Comparison of ENCODE assay signal across 2 cellular contexts in the genomic region with DNA sequence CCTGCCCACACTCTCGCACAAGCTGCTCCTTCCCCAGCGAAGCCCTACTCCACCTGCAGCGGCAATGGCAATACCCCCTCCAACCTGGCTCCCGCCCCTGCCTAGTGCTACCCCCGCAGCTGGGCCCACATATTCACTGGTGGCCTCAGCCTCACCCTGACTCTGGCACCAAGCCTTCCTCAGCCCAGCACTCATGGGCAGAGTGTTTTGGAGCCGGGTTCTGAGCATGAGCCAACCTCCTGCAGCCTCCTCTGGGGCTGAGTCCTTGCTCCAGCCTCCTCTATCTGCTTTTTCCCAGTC.
TF ChIP-seq lines count a peak whose summit lies in the region.

No MANE protein-coding gene starts in this region.

TF ChIP-seq in liver, 16 proteins besides CTCF, POLR2A, EP300 and RAD21 (continued from another document):
- no peak for TF ChIP-seq HNF4G (IDR thresholded peaks at IDR 0.05)
- no peak for TF ChIP-seq RXRA (IDR thresholded peaks at IDR 0.05)
- no peak for TF ChIP-seq FOXA1 (IDR thresholded peaks at IDR 0.05)
- TF ChIP-seq GABPA (IDR thresholded peaks at IDR 0.05 in 1 of 2, conservative IDR thresholded peaks at IDR 0.05 in 1 of 2), result no peak
- TF ChIP-seq EGR1 (IDR thresholded peaks at IDR 0.05; ENCODE audit: low read depth in 2 of 2), result no peak
- TF ChIP-seq, protein P1, sequence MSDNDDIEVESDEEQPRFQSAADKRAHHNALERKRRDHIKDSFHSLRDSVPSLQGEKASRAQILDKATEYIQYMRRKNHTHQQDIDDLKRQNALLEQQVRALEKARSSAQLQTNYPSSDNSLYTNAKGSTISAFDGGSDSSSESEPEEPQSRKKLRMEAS (IDR thresholded peaks at IDR 0.05), result no peak
- TF ChIP-seq, protein P2, sequence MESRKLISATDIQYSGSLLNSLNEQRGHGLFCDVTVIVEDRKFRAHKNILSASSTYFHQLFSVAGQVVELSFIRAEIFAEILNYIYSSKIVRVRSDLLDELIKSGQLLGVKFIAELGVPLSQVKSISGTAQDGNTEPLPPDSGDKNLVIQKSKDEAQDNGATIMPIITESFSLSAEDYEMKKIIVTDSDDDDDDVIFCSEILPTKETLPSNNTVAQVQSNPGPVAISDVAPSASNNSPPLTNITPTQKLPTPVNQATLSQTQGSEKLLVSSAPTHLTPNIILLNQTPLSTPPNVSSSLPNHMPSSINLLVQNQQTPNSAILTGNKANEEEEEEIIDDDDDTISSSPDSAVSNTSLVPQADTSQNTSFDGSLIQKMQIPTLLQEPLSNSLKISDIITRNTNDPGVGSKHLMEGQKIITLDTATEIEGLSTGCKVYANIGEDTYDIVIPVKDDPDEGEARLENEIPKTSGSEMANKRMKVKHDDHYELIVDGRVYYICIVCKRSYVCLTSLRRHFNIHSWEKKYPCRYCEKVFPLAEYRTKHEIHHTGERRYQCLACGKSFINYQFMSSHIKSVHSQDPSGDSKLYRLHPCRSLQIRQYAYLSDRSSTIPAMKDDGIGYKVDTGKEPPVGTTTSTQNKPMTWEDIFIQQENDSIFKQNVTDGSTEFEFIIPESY (IDR thresholded peaks at IDR 0.05), result no peak
- TF ChIP-seq SP1 (IDR thresholded peaks at IDR 0.05), result no peak
- no peak for TF ChIP-seq FOXA2 (IDR thresholded peaks at IDR 0.05)
- no peak for TF ChIP-seq YY1 (IDR thresholded peaks at IDR 0.05)
- no peak for TF ChIP-seq TAF1 (conservative IDR thresholded peaks at IDR 0.05)
- TF ChIP-seq, protein P3, sequence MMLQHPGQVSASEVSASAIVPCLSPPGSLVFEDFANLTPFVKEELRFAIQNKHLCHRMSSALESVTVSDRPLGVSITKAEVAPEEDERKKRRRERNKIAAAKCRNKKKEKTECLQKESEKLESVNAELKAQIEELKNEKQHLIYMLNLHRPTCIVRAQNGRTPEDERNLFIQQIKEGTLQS (IDR thresholded peaks at IDR 0.05), result no peak
- no peak for TF ChIP-seq JUND (IDR thresholded peaks at IDR 0.05)

TF ChIP-seq in HepG2, 621 proteins besides CTCF, POLR2A, EP300 and RAD21:
- TF ChIP-seq HCFC1 (IDR thresholded peaks at IDR 0.05; ENCODE audit: low read depth, low read length) (no peak), ZNF878 (CRISPR knock-in tag; IDR thresholded peaks at IDR 0.05) (no peak), FOSL1 (CRISPR knock-in tag; IDR thresholded peaks at IDR 0.05; ENCODE audit: borderline replicate concordance) (no peak), SYNCRIP (IDR thresholded peaks at IDR 0.05; ENCODE audit: insufficient read depth, low read depth, low read length) (no peak), SIX4 (CRISPR knock-in tag; IDR thresholded peaks at IDR 0.05) (no peak), HOXA7 (CRISPR knock-in tag; IDR thresholded peaks at IDR 0.05) (no peak), PRPF4 (IDR thresholded peaks at IDR 0.05; ENCODE audit: low read depth, low read length, poor library complexity, severe bottlenecking) (no peak), REPIN1 (CRISPR knock-in tag; IDR thresholded peaks at IDR 0.05; ENCODE audit: borderline replicate concordance, low read depth) (no peak), NFYB (CRISPR knock-in tag; IDR thresholded peaks at IDR 0.05) (no peak), ZNF841 (CRISPR knock-in tag; IDR thresholded peaks at IDR 0.05; ENCODE audit: borderline replicate concordance) (no peak), IRX3 (CRISPR knock-in tag; IDR thresholded peaks at IDR 0.05; ENCODE audit: borderline replicate concordance, low read depth) (no peak), RAD51 (IDR thresholded peaks at IDR 0.05; ENCODE audit: borderline replicate concordance) (no peak)
- TF ChIP-seq, protein P4, sequence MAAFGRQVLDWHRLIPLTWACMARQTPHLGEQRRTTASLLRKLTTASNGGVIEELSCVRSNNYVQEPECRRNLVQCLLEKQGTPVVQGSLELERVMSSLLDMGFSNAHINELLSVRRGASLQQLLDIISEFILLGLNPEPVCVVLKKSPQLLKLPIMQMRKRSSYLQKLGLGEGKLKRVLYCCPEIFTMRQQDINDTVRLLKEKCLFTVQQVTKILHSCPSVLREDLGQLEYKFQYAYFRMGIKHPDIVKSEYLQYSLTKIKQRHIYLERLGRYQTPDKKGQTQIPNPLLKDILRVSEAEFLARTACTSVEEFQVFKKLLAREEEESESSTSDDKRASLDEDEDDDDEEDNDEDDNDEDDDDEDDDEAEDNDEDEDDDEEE (CRISPR knock-in tag; IDR thresholded peaks at IDR 0.05), result no peak
- TF ChIP-seq, protein P5, sequence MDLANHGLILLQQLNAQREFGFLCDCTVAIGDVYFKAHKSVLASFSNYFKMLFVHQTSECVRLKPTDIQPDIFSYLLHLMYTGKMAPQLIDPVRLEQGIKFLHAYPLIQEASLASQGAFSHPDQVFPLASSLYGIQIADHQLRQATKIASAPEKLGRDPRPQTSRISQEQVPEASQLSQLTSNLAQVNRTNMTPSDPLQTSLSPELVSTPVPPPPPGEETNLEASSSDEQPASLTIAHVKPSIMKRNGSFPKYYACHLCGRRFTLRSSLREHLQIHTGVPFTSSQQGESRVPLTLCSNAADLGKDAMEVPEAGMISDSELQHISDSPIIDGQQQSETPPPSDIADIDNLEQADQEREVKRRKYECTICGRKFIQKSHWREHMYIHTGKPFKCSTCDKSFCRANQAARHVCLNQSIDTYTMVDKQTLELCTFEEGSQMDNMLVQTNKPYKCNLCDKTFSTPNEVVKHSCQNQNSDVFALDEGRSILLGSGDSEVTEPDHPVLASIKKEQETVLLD (CRISPR knock-in tag; IDR thresholded peaks at IDR 0.05; ENCODE audit: low read depth), result no peak
